Comparison of ENCODE assay signal across 18 cellular contexts in the genomic region with DNA sequence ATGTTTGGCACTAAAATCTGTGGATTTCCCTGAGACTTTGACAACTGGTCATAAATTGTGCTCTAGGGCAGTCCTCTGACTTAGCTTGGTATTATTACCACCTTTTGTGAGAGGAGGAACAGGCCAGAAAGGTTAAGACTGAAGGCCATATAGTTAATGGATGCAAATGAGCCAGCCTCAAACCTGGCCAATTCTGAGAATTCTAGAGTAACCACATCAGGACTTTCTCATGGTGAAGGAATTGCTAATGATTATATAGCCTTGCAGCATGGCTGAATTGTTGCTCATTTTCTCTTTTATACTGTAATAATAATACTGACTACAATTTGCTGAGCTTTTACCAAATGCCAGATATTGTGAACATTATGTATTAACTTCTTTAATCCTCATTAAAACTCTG.
DNase-seq lines count a peak whose midpoint lies in the region; ATAC-seq and TF ChIP-seq lines count a peak whose summit lies in the region.
"Had no signal": no experiment of that assay in that cellular context is flagged by ENCODE, and none has a peak within 500 bp of the region (broad histone marks: within the 10 kb centered on the region; RNA-seq: fewer than 3 reads in every experiment).

No MANE protein-coding gene starts in this region.

- H3K4me2 ChIP-seq in neural progenitor cell (peak overlapping the region; percentile 55), osteoblast (ENCODE audit: insufficient read depth, low read length) (no peak overlapping the region)

- no peak overlapping the region for H3K4me3 ChIP-seq in WERI-Rb-1 (ENCODE audit: low read depth, low read length)
- no peak overlapping the region for H3K4me3 ChIP-seq in neural progenitor cell
- no peak overlapping the region for H3K4me3 ChIP-seq in osteoblast (ENCODE audit: insufficient read depth, low read length)

- ATAC-seq in GM18909 (IDR thresholded peaks at IDR 0.05; ENCODE audit: poor library complexity, unreplicated experiment) (peak; percentile 50), GM21737 (IDR thresholded peaks at IDR 0.05; ENCODE audit: unreplicated experiment) (no peak)

- peak overlapping the region; percentile 43 for H3K27ac ChIP-seq in WERI-Rb-1
- H3K27ac ChIP-seq in neural progenitor cell = no peak overlapping the region
- no peak overlapping the region for H3K27ac ChIP-seq in osteoblast (ENCODE audit: low read depth, low read length)
- H3K27ac ChIP-seq: 22Rv1 had no signal

- H2AFZ ChIP-seq in neural progenitor cell (replicated peaks) (no peak overlapping the region), osteoblast (ENCODE audit: low read length) (no peak overlapping the region)

- H3K9me3 Mint-ChIP-seq in neural progenitor cell = no peaks in the 10 kb centered on the region

- H3K9me3 ChIP-seq in WERI-Rb-1 (ENCODE audit: severe bottlenecking) = no peaks in the 10 kb centered on the region
- H3K9me3 ChIP-seq in neural progenitor cell (ENCODE audit: low read depth) = no peaks in the 10 kb centered on the region
- H3K9me3 ChIP-seq in osteoblast (ENCODE audit: low read depth, low read length) = no peaks in the 10 kb centered on the region
- H3K9me3 ChIP-seq: BE2C had no signal

- peaks cover 52% of the 10 kb centered on the region for H3K4me1 Mint-ChIP-seq in neural progenitor cell
- H3K4me1 Mint-ChIP-seq: CD4-positive, CD25-positive, alpha-beta regulatory T cell; CD8-positive, alpha-beta memory T cell had no signal

- peaks cover 28% of the 10 kb centered on the region for H3F3A ChIP-seq in neural progenitor cell (ENCODE audit: low read depth)

- H3K27me3 ChIP-seq in WERI-Rb-1 (ENCODE audit: insufficient read depth, low read depth, severe bottlenecking) = no peaks in the 10 kb centered on the region
- H3K27me3 ChIP-seq in neural progenitor cell = no peaks in the 10 kb centered on the region
- no peaks in the 10 kb centered on the region for H3K27me3 ChIP-seq in osteoblast (ENCODE audit: insufficient read depth, low read length)
- H3K27me3 ChIP-seq: BE2C had no signal

- no peak overlapping the region for H3K4me3 Mint-ChIP-seq in neural progenitor cell
- H3K4me3 Mint-ChIP-seq: CD4-positive, CD25-positive, alpha-beta regulatory T cell; CD8-positive, alpha-beta memory T cell had no signal

- DNase-seq in NCI-H82 (lab: John Stamatoyannopoulos, UW) = peak; percentile 36
- DNase-seq in NCI-H82 treated with DMSO at 0.1 percent for 48 hours (lab: John Stamatoyannopoulos, UW; ENCODE audit: unreplicated experiment) = no peak
- no peak for DNase-seq in WERI-Rb-1
- no peak for DNase-seq in neural progenitor cell (ENCODE audit: low spot score)
- no peak for DNase-seq in HUDEP-2 (lab: John Stamatoyannopoulos, UW; ENCODE audit: unreplicated experiment in 76 of 76)
- DNase-seq in osteoblast (ENCODE audit: insufficient read length, low spot score, missing footprints) = no peak
- DNase-seq: BE2C; C1 segment of cervical spinal cord; CD4-positive, CD25-positive, alpha-beta regulatory T cell; CD8-positive, alpha-beta memory T cell; COR-L47; DMS153; DMS79; GDM1; HCEC 1CT had no signal

- peaks cover 3% of the 10 kb centered on the region; the same call in 1 of the 2 replicates for H3K36me3 ChIP-seq in WERI-Rb-1
- H3K36me3 ChIP-seq in neural progenitor cell = no peaks in the 10 kb centered on the region
- no peaks in the 10 kb centered on the region for H3K36me3 ChIP-seq in osteoblast (ENCODE audit: insufficient read depth, low read length)
- H3K36me3 ChIP-seq: BE2C had no signal

- H3K36me3 Mint-ChIP-seq in neural progenitor cell = no peaks in the 10 kb centered on the region
- H3K36me3 Mint-ChIP-seq: CD4-positive, CD25-positive, alpha-beta regulatory T cell; CD8-positive, alpha-beta memory T cell had no signal

- H3K4me1 ChIP-seq in neural progenitor cell (peaks cover 64% of the 10 kb centered on the region), osteoblast (ENCODE audit: insufficient read depth, low read length) (no peaks in the 10 kb centered on the region)

- H3K9ac ChIP-seq in neural progenitor cell = no peak overlapping the region

- no peak overlapping the region for H3K27ac Mint-ChIP-seq in neural progenitor cell
- H3K27ac Mint-ChIP-seq: CD4-positive, CD25-positive, alpha-beta regulatory T cell; CD8-positive, alpha-beta memory T cell had no signal

- no peaks in the 10 kb centered on the region for H3K27me3 Mint-ChIP-seq in neural progenitor cell (ENCODE audit: insufficient read depth, low read depth)
- H3K27me3 Mint-ChIP-seq: CD4-positive, CD25-positive, alpha-beta regulatory T cell had no signal

- TF ChIP-seq CTCF in WERI-Rb-1 (IDR thresholded peaks at IDR 0.05; ENCODE audit: low read depth, low read length) = no peak
- no peak for TF ChIP-seq CTCF in neural progenitor cell (IDR thresholded peaks at IDR 0.05)
- TF ChIP-seq CTCF in osteoblast (IDR thresholded peaks at IDR 0.05; ENCODE audit: extremely low read depth, low read depth, low read length) = no peak

- H4K20me1 ChIP-seq in neural progenitor cell (ENCODE audit: low read depth) (peaks cover 3% of the 10 kb centered on the region), osteoblast (ENCODE audit: insufficient read depth, low read length) (no peaks in the 10 kb centered on the region)

- H3K79me2 ChIP-seq in neural progenitor cell (ENCODE audit: low read depth) (no peaks in the 10 kb centered on the region), osteoblast (ENCODE audit: insufficient read depth, low read length) (no peaks in the 10 kb centered on the region)
